ENCODE assay signal across 8 cellular contexts in genomic region chr2:172438064-172438421, GRCh38. TPM values are rescaled to one million over a fixed set of nuclear protein-coding genes. Genes with fewer than 3 reads are reported as not detected.
DNase-seq lines count a peak whose midpoint lies in the region; ATAC-seq lines count a peak whose summit lies in the region.

No MANE protein-coding gene starts in this region.

- no peak overlapping the region for H3K4me3 Mint-ChIP-seq in naive thymus-derived CD8-positive, alpha-beta T cell

- POLR2A ChIA-PET in naive thymus-derived CD8-positive, alpha-beta T cell (lab: Charles Lee) = interaction anchor here (1.3 to 7.8 kb wide), 6 partner anchors 8 to 35 kb away, joined by 3 to 112 read pairs (median 6); partner anchors contain the start of gene ITGA6

- H3K27me3 Mint-ChIP-seq in naive thymus-derived CD8-positive, alpha-beta T cell = no peaks in the 10 kb centered on the region

- no peak overlapping the region for H3K27ac Mint-ChIP-seq in naive thymus-derived CD8-positive, alpha-beta T cell

- no peaks in the 10 kb centered on the region for H3K9me3 Mint-ChIP-seq in naive thymus-derived CD8-positive, alpha-beta T cell

- DNase-seq in activated CD4-positive, alpha-beta T cell treated with anti-CD3 and anti-CD28 coated beads, Interleukin-2, amount 50 U/mL, for 1 hour = peak; percentile 31
- DNase-seq in naive thymus-derived CD8-positive, alpha-beta T cell = peak in 2 of 10 donors; percentile 13 to 47
- no peak for DNase-seq in substantia nigra (lab: John Stamatoyannopoulos, UW)
- no peak for DNase-seq in GF-D8 (lab: John Stamatoyannopoulos, UW)
- no peak for DNase-seq in nucleus accumbens (lab: John Stamatoyannopoulos, UW)
- DNase-seq in DMS114 treated with DMSO at 0.1 percent for 48 hours (lab: John Stamatoyannopoulos, UW; ENCODE audit: unreplicated experiment) = no peak

- peaks cover 0 to 44% (median 27%) of the 10 kb centered on the region in 4 donors for H3K4me1 Mint-ChIP-seq in naive thymus-derived CD8-positive, alpha-beta T cell

- H3K36me3 Mint-ChIP-seq in naive thymus-derived CD8-positive, alpha-beta T cell = no peaks in the 10 kb centered on the region

- H3K27ac ChIP-seq in substantia nigra (ENCODE audit: low read depth, low read length, poor library complexity, severe bottlenecking) = no peak overlapping the region

- ATAC-seq in GM18508 (IDR thresholded peaks at IDR 0.05; ENCODE audit: insufficient read depth, unreplicated experiment) (peak; percentile 17), HG03039 (IDR thresholded peaks at IDR 0.05; ENCODE audit: unreplicated experiment) (peak; percentile 19)
- ATAC-seq in naive thymus-derived CD8-positive, alpha-beta T cell = peak; percentile 32 to 33

RNA-seq across cellular contexts. Expression of gene ITGA6, which starts 10.7 kb away (rescaled TPM):
- total RNA-seq in naive thymus-derived CD8-positive, alpha-beta T cell = 100 to 1,000 TPM; 119 to 127 TPM
- polyA plus RNA-seq in naive thymus-derived CD8-positive, alpha-beta T cell = 10 to 100 TPM; 58.4 to 80.0 (median 64.2) TPM
